ENCODE assay signal across 17 cellular contexts in the genomic region with DNA sequence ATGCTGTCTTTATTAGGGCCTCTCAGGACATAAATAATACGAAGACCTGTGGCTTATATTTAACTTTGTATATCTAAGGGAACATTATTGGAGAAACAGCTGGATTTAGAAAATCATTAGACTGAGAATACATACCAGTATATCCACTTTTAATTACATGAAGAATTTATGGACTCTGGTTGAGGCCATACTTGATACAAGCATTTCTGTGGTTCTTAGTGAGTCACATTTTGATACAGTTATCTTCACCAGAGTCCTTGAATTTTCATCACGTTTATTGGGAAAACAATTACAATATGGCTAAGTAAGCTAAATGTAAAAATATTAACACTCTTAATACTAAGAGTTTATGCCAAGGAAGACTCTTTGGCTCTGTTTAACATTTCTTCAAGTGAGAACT. TPM values are rescaled to one million over a fixed set of nuclear protein-coding genes. Genes with fewer than 3 reads are reported as not detected.
A peak's percentile ranks its signal among the peaks of the same experiment; 100 is the strongest.
DNase-seq lines count a peak whose midpoint lies in the region; ATAC-seq, FAIRE-seq and TF ChIP-seq lines count a peak whose summit lies in the region.
"Had no signal": no experiment of that assay in that cellular context is flagged by ENCODE, and none has a peak within 500 bp of the region (broad histone marks: within the 10 kb centered on the region; RNA-seq: fewer than 3 reads in every experiment).

No MANE protein-coding gene starts in this region.

- no peak for ATAC-seq in CD8-positive, alpha-beta T cell

- H3K4me3 Mint-ChIP-seq in astrocyte (ENCODE audit: unreplicated experiment) = no peak overlapping the region
- H3K4me3 Mint-ChIP-seq in CD8-positive, alpha-beta T cell = no peak overlapping the region
- H3K4me3 Mint-ChIP-seq: CD14-positive monocyte; CD4-positive, alpha-beta memory T cell had no signal

- no peak overlapping the region for H3K27ac Mint-ChIP-seq in astrocyte (ENCODE audit: unreplicated experiment)
- H3K27ac Mint-ChIP-seq in CD8-positive, alpha-beta T cell = no peak overlapping the region
- H3K27ac Mint-ChIP-seq: CD4-positive, alpha-beta memory T cell had no signal

- no peaks in the 10 kb centered on the region for H3K4me1 ChIP-seq in astrocyte (ENCODE audit: insufficient read depth, low read length)
- no peaks in the 10 kb centered on the region for H3K4me1 ChIP-seq in CD8-positive, alpha-beta T cell (ENCODE audit: insufficient read depth, low read length)
- H3K4me1 ChIP-seq: BLaER1, HAP-1 had no signal

- H3K9me3 Mint-ChIP-seq in astrocyte (ENCODE audit: unreplicated experiment) = no peaks in the 10 kb centered on the region
- no peaks in the 10 kb centered on the region for H3K9me3 Mint-ChIP-seq in CD8-positive, alpha-beta T cell
- H3K9me3 Mint-ChIP-seq: CD14-positive monocyte; CD4-positive, alpha-beta memory T cell had no signal

- TF ChIP-seq CTCF in astrocyte (IDR thresholded peaks at IDR 0.05; ENCODE audit: insufficient read depth, low read depth, low read length) = no peak
- TF ChIP-seq CTCF in CD8-positive, alpha-beta T cell (IDR thresholded peaks at IDR 0.05) = no peak

- intact Hi-C loops in CD8-positive, alpha-beta T cell (cut with DNase I, micrococcal nuclease) = no loop called here

- H3K9ac ChIP-seq in astrocyte (ENCODE audit: low read length) = no peak overlapping the region
- H3K9ac ChIP-seq: BLaER1 had no signal

- H3K36me3 ChIP-seq in astrocyte (ENCODE audit: insufficient read depth, low read length) = peaks cover 32% of the 10 kb centered on the region
- no peaks in the 10 kb centered on the region for H3K36me3 ChIP-seq in CD8-positive, alpha-beta T cell (ENCODE audit: insufficient read depth, low read length)

- H4K20me1 ChIP-seq in astrocyte (ENCODE audit: insufficient read depth, low read length) = no peaks in the 10 kb centered on the region
- H4K20me1 ChIP-seq: BLaER1 had no signal

- no peaks in the 10 kb centered on the region for H3K27me3 ChIP-seq in astrocyte (ENCODE audit: insufficient read depth, low read length)
- no peaks in the 10 kb centered on the region for H3K27me3 ChIP-seq in CD8-positive, alpha-beta T cell (ENCODE audit: insufficient read depth, low read length)
- H3K27me3 ChIP-seq: BLaER1 had no signal

- no peak overlapping the region for H2AFZ ChIP-seq in astrocyte (ENCODE audit: low read depth, low read length)

- peaks cover 20% of the 10 kb centered on the region for H3K4me1 Mint-ChIP-seq in astrocyte (ENCODE audit: low read depth, unreplicated experiment)
- H3K4me1 Mint-ChIP-seq in CD8-positive, alpha-beta T cell (ENCODE audit: low read depth) = no peaks in the 10 kb centered on the region
- H3K4me1 Mint-ChIP-seq: CD14-positive monocyte; CD4-positive, alpha-beta memory T cell had no signal

- no peaks in the 10 kb centered on the region for H3K27me3 Mint-ChIP-seq in astrocyte (ENCODE audit: low read depth, unreplicated experiment)
- no peaks in the 10 kb centered on the region for H3K27me3 Mint-ChIP-seq in CD8-positive, alpha-beta T cell (ENCODE audit: low read depth)
- H3K27me3 Mint-ChIP-seq: CD4-positive, alpha-beta memory T cell had no signal

- CTCF ChIA-PET in CD8-positive, alpha-beta T cell (lab: Charles Lee) = interaction anchor here (0.9 kb wide), 1 partner anchor 8 kb away, joined by 3 read pairs; no protein-coding TSS in a partner anchor

- peak; percentile 19 for DNase-seq in EL
- DNase-seq in astrocyte (ENCODE audit: low read depth) = peak; percentile 54
- DNase-seq in iris pigment epithelial cell (ENCODE audit: low read depth) = peak; percentile 56
- no peak for DNase-seq in retina
- no peak for DNase-seq in CD8-positive, alpha-beta T cell
- no peak for DNase-seq in RCC 7860 (ENCODE audit: low spot score)
- DNase-seq: Calu3; CD4-positive, alpha-beta memory T cell; DMS79 treated with DMSO at 0.1 percent for 48 hours had no signal

- no peak overlapping the region for H3K4me3 ChIP-seq in astrocyte (ENCODE audit: insufficient read depth, low read depth, low read length)
- H3K4me3 ChIP-seq in CD8-positive, alpha-beta T cell (ENCODE audit: low read depth, low read length) = no peak overlapping the region
- H3K4me3 ChIP-seq: BLaER1, HAP-1 had no signal

- peaks cover 38% of the 10 kb centered on the region for H3K79me2 ChIP-seq in astrocyte (ENCODE audit: insufficient read depth, low read length)

- H3K27ac ChIP-seq in astrocyte (ENCODE audit: low read depth, low read length) = no peak overlapping the region
- H3K27ac ChIP-seq in CD8-positive, alpha-beta T cell (ENCODE audit: low read depth, low read length) = no peak overlapping the region
- H3K27ac ChIP-seq: BLaER1 had no signal

- FAIRE-seq in astrocyte (lab: Jason Lieb, UNC) = no peak
- FAIRE-seq in RCC 7860 (lab: Jason Lieb, UNC) = no peak
- FAIRE-seq: A204.1, G401.6, GM12891, GM19239, H1 had no signal

- no peaks in the 10 kb centered on the region for H3K9me3 ChIP-seq in astrocyte (ENCODE audit: insufficient read depth, low read depth, low read length)
- H3K9me3 ChIP-seq in CD8-positive, alpha-beta T cell (ENCODE audit: low read length) = no peaks in the 10 kb centered on the region
- H3K9me3 ChIP-seq: BLaER1, HAP-1 had no signal

- H3K36me3 Mint-ChIP-seq in astrocyte (ENCODE audit: low read depth, unreplicated experiment) = peaks cover 2% of the 10 kb centered on the region
- H3K36me3 Mint-ChIP-seq in CD8-positive, alpha-beta T cell = no peaks in the 10 kb centered on the region
- H3K36me3 Mint-ChIP-seq: CD4-positive, alpha-beta memory T cell had no signal

- no peak overlapping the region for H3K4me2 ChIP-seq in astrocyte (ENCODE audit: low read length)
- H3K4me2 ChIP-seq: BLaER1 had no signal

- POLR2A ChIA-PET in CD8-positive, alpha-beta T cell (lab: Charles Lee) = no interaction called here

RNA-seq across cellular contexts. Expression of a gene that starts 9.9 kb away (rescaled TPM):
- total RNA-seq in astrocyte = 8.1 and 11.8 TPM in 2 replicates
- total RNA-seq in CD8-positive, alpha-beta T cell = under 1 TPM; 0.81 to 0.95 TPM

RNA-seq across cellular contexts. Expression of a gene that starts 28.6 kb away (rescaled TPM):
- 1,331 and 1,465 TPM in 2 replicates for total RNA-seq in astrocyte
- 1,000 to 10,000 TPM; 2,675 to 2,824 TPM for total RNA-seq in CD8-positive, alpha-beta T cell

Comparison
In these comparisons a context has a peak if more than half of its experiments do, and no peak if none do; other contexts are left out.
1. DNase-seq: peak in EL (single experiment), astrocyte (single experiment) and iris pigment epithelial cell (single experiment); none in retina (single experiment), CD8-positive, alpha-beta T cell (0 of 7) and RCC 7860 (single experiment).